In genomic region chr18:10408131-10408530, GRCh38 we compare ENCODE assay signal across 20 cellular contexts. TPM values are rescaled to one million over a fixed set of nuclear protein-coding genes. Genes with fewer than 3 reads are reported as not detected.
DNase-seq lines count a peak whose midpoint lies in the region; ATAC-seq, FAIRE-seq and TF ChIP-seq lines count a peak whose summit lies in the region.
"Had no signal": no experiment of that assay in that cellular context is flagged by ENCODE, and none has a peak within 500 bp of the region (broad histone marks: within the 10 kb centered on the region; RNA-seq: fewer than 3 reads in every experiment).

No MANE protein-coding gene starts in this region.

- 84 to 89% methylated on average over 7 of the region's 7 CpGs for WGBS in pancreas, 2 donors

- TF ChIP-seq CTCF in C4-2B (conservative IDR thresholded peaks at IDR 0.05) (no peak), VCaP (conservative IDR thresholded peaks at IDR 0.05) (no peak), foreskin keratinocyte (conservative IDR thresholded peaks at IDR 0.05) (no peak), neural crest cell (conservative IDR thresholded peaks at IDR 0.05) (no peak), pancreas (IDR thresholded peaks at IDR 0.05) (no peak), dorsolateral prefrontal cortex (IDR thresholded peaks at IDR 0.05 in 54 of 56, conservative IDR thresholded peaks at IDR 0.05 in 2 of 56; ENCODE audit: low read depth in 1 of 56, partially characterized antibody in 56 of 56) (no peak), upper lobe of right lung (IDR thresholded peaks at IDR 0.05) (no peak)

- no peaks in the 10 kb centered on the region for H3K36me3 Mint-ChIP-seq in neural crest cell (ENCODE audit: low read depth)
- H3K36me3 Mint-ChIP-seq: CD4-positive, CD25-positive, alpha-beta regulatory T cell; CD8-positive, alpha-beta T cell had no signal

- H3K27me3 ChIP-seq in foreskin keratinocyte (no peaks in the 10 kb centered on the region), pancreas (no peaks in the 10 kb centered on the region), dorsolateral prefrontal cortex (no peaks in the 10 kb centered on the region), upper lobe of right lung (no peaks in the 10 kb centered on the region)

- H3K4me3 Mint-ChIP-seq in neural crest cell = no peak overlapping the region
- H3K4me3 Mint-ChIP-seq: CD4-positive, CD25-positive, alpha-beta regulatory T cell; CD8-positive, alpha-beta T cell; GM23338; H9 had no signal

- peak overlapping the region; percentile 52 for H3K27ac Mint-ChIP-seq in neural crest cell (ENCODE audit: unreplicated experiment)
- H3K27ac Mint-ChIP-seq: CD4-positive, CD25-positive, alpha-beta regulatory T cell; CD8-positive, alpha-beta T cell; GM23338 had no signal

- no peaks in the 10 kb centered on the region for H3K27me3 Mint-ChIP-seq in neural crest cell (ENCODE audit: low read depth)
- H3K27me3 Mint-ChIP-seq: CD4-positive, CD25-positive, alpha-beta regulatory T cell had no signal

- intact Hi-C loops in pancreas (cut with DNase I) (no loop called here), dorsolateral prefrontal cortex (cut with DNase I) (no loop called here), upper lobe of right lung (cut with DNase I) (no loop called here)

- ATAC-seq in foreskin keratinocyte = no peak
- ATAC-seq in pancreas = no peak
- no peak for ATAC-seq in upper lobe of right lung
- ATAC-seq: CD8-positive, alpha-beta T cell; GM23338; HCT116 had no signal

- no peaks in the 10 kb centered on the region for H3K9me3 Mint-ChIP-seq in neural crest cell
- H3K9me3 Mint-ChIP-seq: CD4-positive, CD25-positive, alpha-beta regulatory T cell; CD8-positive, alpha-beta T cell; GM23338; H9 had no signal

- FAIRE-seq in pancreas (lab: Jason Lieb, UNC) = no peak
- FAIRE-seq: G401.6, GM12892, GM19239 had no signal

- H3K9me3 ChIP-seq in pancreas (no peaks in the 10 kb centered on the region), upper lobe of right lung (no peaks in the 10 kb centered on the region)
- H3K9me3 ChIP-seq: Caco-2 had no signal

- H3K4me1 Mint-ChIP-seq in neural crest cell = peaks cover 53% of the 10 kb centered on the region
- H3K4me1 Mint-ChIP-seq: CD4-positive, CD25-positive, alpha-beta regulatory T cell had no signal

- DNase-seq in foreskin keratinocyte (no peak), neural crest cell (ENCODE audit: low read depth, low spot score) (no peak), pancreas (no peak), dorsolateral prefrontal cortex (no peak), upper lobe of right lung (no peak)
- DNase-seq: C1 segment of cervical spinal cord; Caco-2; CD4-positive, CD25-positive, alpha-beta regulatory T cell; CD8-positive, alpha-beta T cell; DMS153; DND-41; H9 had no signal

- H3K4me3 ChIP-seq in pancreas = no peak overlapping the region
- H3K4me3 ChIP-seq in dorsolateral prefrontal cortex = no peak overlapping the region
- H3K4me3 ChIP-seq in upper lobe of right lung = no peak overlapping the region
- H3K4me3 ChIP-seq: GM23338 had no signal

- H3K4me1 ChIP-seq in foreskin keratinocyte (peaks cover 27% of the 10 kb centered on the region), pancreas (peaks cover 3 to 16% (median 10%) of the 10 kb centered on the region in 3 donors), upper lobe of right lung (peaks cover 14% of the 10 kb centered on the region)

- peak overlapping the region; percentile 4; the same call in 1 of the 2 replicates for H3K27ac ChIP-seq in C4-2B
- H3K27ac ChIP-seq in VCaP = peak overlapping the region; percentile 58
- H3K27ac ChIP-seq in foreskin keratinocyte = peak overlapping the region; percentile 46
- no peak overlapping the region for H3K27ac ChIP-seq in pancreas
- no peak overlapping the region for H3K27ac ChIP-seq in dorsolateral prefrontal cortex
- H3K27ac ChIP-seq in upper lobe of right lung = no peak overlapping the region

- no peaks in the 10 kb centered on the region for H3K36me3 ChIP-seq in pancreas
- H3K36me3 ChIP-seq in upper lobe of right lung = no peaks in the 10 kb centered on the region

RNA-seq across cellular contexts. Expression of gene APCDD1, which starts 46.3 kb away (rescaled TPM):
- total RNA-seq in foreskin keratinocyte (2.8 and 5.6 TPM in 2 replicates), neural crest cell (49.8 and 51.9 TPM in 2 replicates), pancreas (10 to 100 TPM in 5 of 6 donors, 1 to 10 TPM in 1; 6.0 to 31.1 (median 19.8) TPM), dorsolateral prefrontal cortex (100 to 1,000 TPM in 6 of 120 experiments, 10 to 100 TPM in 114; 20.1 to 134 (median 52.7) TPM), upper lobe of right lung (27.6 TPM)
- polyA plus RNA-seq in foreskin keratinocyte (2.0 and 4.8 TPM in 2 replicates), pancreas (10 to 100 TPM in 1 of 2 donors, 1 to 10 TPM in 1; 5.6 to 10.2 TPM)
- total RNA-seq: A172; CD4-positive, CD25-positive, alpha-beta regulatory T cell; CD8-positive, alpha-beta T cell had no signal
- polyA plus RNA-seq: CD4-positive, CD25-positive, alpha-beta regulatory T cell had no signal

Comparison
In these comparisons a context has a peak if more than half of its experiments do, and no peak if none do; other contexts are left out.
1. H3K27ac ChIP-seq: peak in C4-2B (single experiment), VCaP (single experiment) and foreskin keratinocyte (single experiment); none in pancreas (0 of 4), dorsolateral prefrontal cortex (0 of 59) and upper lobe of right lung (single experiment).